In the genomic region with DNA sequence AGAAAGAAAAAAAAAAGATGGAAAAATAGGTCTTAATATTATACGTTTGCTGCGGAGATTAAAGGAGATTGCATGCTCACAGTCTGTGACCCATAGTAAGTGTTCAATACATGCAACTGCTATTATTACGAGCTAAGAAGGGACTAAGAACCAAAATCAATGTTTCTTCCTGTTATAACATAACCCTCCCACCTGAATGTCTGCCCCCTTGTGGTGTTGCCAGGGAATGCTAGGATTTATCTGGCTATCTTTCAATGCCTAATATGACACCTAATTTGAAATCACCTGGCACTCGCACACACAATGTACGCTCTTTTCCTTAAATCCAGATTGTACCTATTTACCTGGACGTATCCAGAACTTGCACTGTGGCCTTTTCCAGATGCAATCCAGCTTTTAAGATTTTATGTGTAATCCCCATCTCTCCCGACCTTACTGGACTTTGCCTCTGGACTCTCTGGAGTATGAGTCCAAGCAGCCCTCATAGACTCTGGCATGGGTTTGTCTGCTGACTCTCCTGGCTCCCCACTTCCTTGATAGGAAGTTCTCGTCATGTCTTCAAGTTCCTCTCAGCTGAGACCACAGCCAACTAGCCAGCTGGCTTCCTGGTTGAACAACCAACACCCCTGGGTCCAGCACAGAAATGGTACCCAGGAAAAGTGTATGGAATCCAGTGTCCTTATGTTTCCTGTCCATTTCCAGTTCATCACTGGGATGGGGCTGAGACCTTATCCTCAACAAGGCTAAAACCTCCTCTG, we compare ENCODE assay signal across 10 cellular contexts.
DNase-seq lines count a peak whose midpoint lies in the region; ATAC-seq, FAIRE-seq and TF ChIP-seq lines count a peak whose summit lies in the region.
"Had no signal": no experiment of that assay in that cellular context is flagged by ENCODE, and none has a peak within 500 bp of the region (broad histone marks: within the 10 kb centered on the region; RNA-seq: fewer than 3 reads in every experiment).

No MANE protein-coding gene starts in this region.

- TF ChIP-seq EP300 in GM12878 (IDR thresholded peaks at IDR 0.05; ENCODE audit: borderline replicate concordance in 1 of 2, control insufficient read depth in 1 of 2, low read depth in 2 of 2, low read length in 2 of 2), result no peak

- intact Hi-C loops in GM12878 (cut with micrococcal nuclease; ENCODE audit: unreplicated experiment), result loop anchor here (2.0 kb wide), 1 partner anchor 23 kb away; no protein-coding TSS in a partner anchor

- SMC1A ChIA-PET in GM12878 (lab: Charles Lee; ENCODE audit: uncharacterized antibody, unreplicated experiment), result interaction anchor here (1.1 to 14.9 kb wide), 7 partner anchors 20 to 85 kb away, joined by 3 to 189 read pairs (median 4); no protein-coding TSS in a partner anchor

- H3K79me2 ChIP-seq in GM12878 (ENCODE audit: control insufficient read depth, insufficient read depth, low read length), result no peaks in the 10 kb centered on the region

- POLR2A ChIA-PET in GM12878 (lab: Charles Lee), result interaction anchor here (1.0 kb wide), 1 partner anchor 22 kb away, joined by 4 read pairs; no protein-coding TSS in a partner anchor

- peaks cover 8% of the 10 kb centered on the region for H3K9me3 Mint-ChIP-seq in mesothelial cell of epicardium

- H3K4me1 ChIP-seq in GM12878 (ENCODE audit: control insufficient read depth, insufficient read depth, low read length), result no peaks in the 10 kb centered on the region

- no peak for FAIRE-seq in GM12878 (lab: Jason Lieb, UNC)
- FAIRE-seq: islet of Langerhans had no signal

- no peak overlapping the region for H3K9ac ChIP-seq in GM12878 (ENCODE audit: control insufficient read depth, insufficient read depth, low read length)

- in situ Hi-C loops in GM12878 (cut with MboI), result no loop called here

- no peak overlapping the region for H3K27ac Mint-ChIP-seq in mesothelial cell of epicardium
- H3K27ac Mint-ChIP-seq: CD4-positive, CD25-positive, alpha-beta regulatory T cell had no signal

- DNase-seq in NCI-H2227 (lab: John Stamatoyannopoulos, UW; ENCODE audit: unreplicated experiment) (peak; percentile 6), NCI-H2227 treated with DMSO at 0.1 percent for 48 hours (lab: John Stamatoyannopoulos, UW) (no peak), GM12878 (ENCODE audit: low read depth, low spot score) (no peak), mesothelial cell of epicardium (ENCODE audit: low spot score in 2 of 2, unreplicated experiment in 2 of 2) (no peak), hypothalamus (lab: John Stamatoyannopoulos, UW) (no peak), NCI-H2107 (lab: John Stamatoyannopoulos, UW) (no peak)

- H3K4me3 ChIP-seq in GM12878, result no peak overlapping the region

- no peaks in the 10 kb centered on the region for H3K27me3 Mint-ChIP-seq in mesothelial cell of epicardium (ENCODE audit: low read depth)
- H3K27me3 Mint-ChIP-seq: CD4-positive, CD25-positive, alpha-beta regulatory T cell had no signal

- no peaks in the 10 kb centered on the region for H3K27me3 ChIP-seq in GM12878 (replicated peaks in 1 of 2; ENCODE audit: control insufficient read depth in 2 of 2, insufficient read depth in 2 of 2, low read length in 1 of 2)

- BruUV-seq in GM12878 (replicated peaks; lab: Mats Ljungman, UMichigan), result no TSS peak

- ATAC-seq in HG03175 (IDR thresholded peaks at IDR 0.05; ENCODE audit: unreplicated experiment) (peak; percentile 8), GM12878 (no peak), GM18870 (IDR thresholded peaks at IDR 0.05; ENCODE audit: unreplicated experiment) (no peak)

- no peak overlapping the region for H3K4me3 Mint-ChIP-seq in mesothelial cell of epicardium
- H3K4me3 Mint-ChIP-seq: CD4-positive, CD25-positive, alpha-beta regulatory T cell had no signal

- no peak overlapping the region for H3K27ac ChIP-seq in GM12878 (ENCODE audit: control insufficient read depth, insufficient read depth)

- peaks cover 24% of the 10 kb centered on the region for H3K36me3 Mint-ChIP-seq in mesothelial cell of epicardium
- H3K36me3 Mint-ChIP-seq: CD4-positive, CD25-positive, alpha-beta regulatory T cell had no signal

- H3K4me1 Mint-ChIP-seq in mesothelial cell of epicardium, result peaks cover 27% of the 10 kb centered on the region
- H3K4me1 Mint-ChIP-seq: CD4-positive, CD25-positive, alpha-beta regulatory T cell had no signal

- CTCF ChIA-PET in GM12878 (lab: Yijun Ruan, JAX), result interaction anchor here (0.7 to 6.0 kb wide), 7 partner anchors 8 to 85 kb away, joined by 3 to 58 read pairs (median 5); no protein-coding TSS in a partner anchor

- no peaks in the 10 kb centered on the region for H3K36me3 ChIP-seq in GM12878 (ENCODE audit: control insufficient read depth in 2 of 2, insufficient read depth in 2 of 2, low read length in 1 of 2)

- H3K4me2 ChIP-seq in GM12878 (ENCODE audit: control insufficient read depth, insufficient read depth), result no peak overlapping the region

- 62% methylated on average over 8 of the region's 8 CpGs for WGBS in GM12878 (ENCODE audit: insufficient coverage, insufficient replicate concordance, low lambda C conversion rate, missing lambda C conversion rate)

- no peaks in the 10 kb centered on the region; the same call in 1 of the 2 replicates for H4K20me1 ChIP-seq in GM12878 (ENCODE audit: control insufficient read depth, insufficient read depth)

- no peak overlapping the region for H2AFZ ChIP-seq in GM12878 (ENCODE audit: control insufficient read depth, low read depth, low read length)

- RAD21 ChIA-PET in GM12878 (lab: Charles Lee; ENCODE audit: unreplicated experiment), result interaction anchor here (2.5 to 7.1 kb wide), 2 partner anchors 21 to 28 kb away, joined by 8 to 73 read pairs; no protein-coding TSS in a partner anchor

- no peak for TF ChIP-seq POLR2A in GM12878 (IDR thresholded peaks at IDR 0.05; ENCODE audit: low read depth, low read length)

- H3K9me3 ChIP-seq in GM12878 (replicated peaks; ENCODE audit: control insufficient read depth, insufficient read depth, low read length), result no peaks in the 10 kb centered on the region

- no peak for TF ChIP-seq RAD21 in GM12878 (IDR thresholded peaks at IDR 0.05; ENCODE audit: insufficient read depth, low read depth, low read length)

- peak; percentile 6 to 39 (median 33); a peak in 2 of 6 replicates for TF ChIP-seq CTCF in GM12878 (IDR thresholded peaks at IDR 0.05 in 2 of 3, conservative IDR thresholded peaks at IDR 0.05 in 1 of 3; ENCODE audit: control insufficient read depth in 2 of 3, extremely low read depth in 1 of 3, insufficient read depth in 1 of 3, low read depth in 3 of 3, low read length in 3 of 3)
- peak; percentile 46 for TF ChIP-seq CTCF in mesothelial cell of epicardium (IDR thresholded peaks at IDR 0.05; ENCODE audit: unreplicated experiment)

TF ChIP-seq in GM12878, 131 proteins besides CTCF, POLR2A, EP300 and RAD21:
- no peak for TF ChIP-seq CEBPB (IDR thresholded peaks at IDR 0.05; ENCODE audit: borderline replicate concordance in 1 of 2, low read depth in 2 of 2, low read length in 2 of 2)
- no peak for TF ChIP-seq MYB (IDR thresholded peaks at IDR 0.05; ENCODE audit: borderline replicate concordance, low read depth, low read length)
- no peak for TF ChIP-seq TCF3 (IDR thresholded peaks at IDR 0.05; ENCODE audit: borderline replicate concordance, insufficient read depth, low read depth, low read length)
- 0 out of 2 replicates have a peak, but pooled peaks have one; percentile 6 for TF ChIP-seq SMC3 (IDR thresholded peaks at IDR 0.05; ENCODE audit: borderline replicate concordance, low read length)
- no peak for TF ChIP-seq BHLHE40 (IDR thresholded peaks at IDR 0.05; ENCODE audit: borderline replicate concordance in 1 of 2, low read depth in 2 of 2, low read length in 1 of 2)
- no peak for TF ChIP-seq RAD51 (IDR thresholded peaks at IDR 0.05)
